Comparison of ENCODE assay signal across 28 cellular contexts in genomic region chr12:77535734-77536133, GRCh38.
"Had no signal": no experiment of that assay in that cellular context is flagged by ENCODE, and none has a peak within 500 bp of the region (broad histone marks: within the 10 kb centered on the region; RNA-seq: fewer than 3 reads in every experiment).

No MANE protein-coding gene starts in this region.

- H3K27me3 Mint-ChIP-seq: activated CD4-positive, alpha-beta memory T cell treated with anti-CD3 and anti-CD28 coated beads, Interleukin-2, amount 10 ng/mL, durations not matched to agents 7 days and 5 days; activated CD4-positive, alpha-beta T cell treated with anti-CD3 and anti-CD28 coated beads, Interleukin-2, amount 10 ng/mL, durations not matched to agents 7 days and 5 days; activated naive CD4-positive, alpha-beta T cell treated with anti-CD3 and anti-CD28 coated beads, Interleukin-2, amount 10 ng/mL, durations not matched to agents 7 days and 5 days; activated naive CD8-positive, alpha-beta T cell treated with anti-CD3 and anti-CD28 coated beads, Interleukin-2, amount 10 ng/mL, durations not matched to agents 7 days and 5 days; activated T-cell treated with anti-CD3 and anti-CD28 coated beads, Interleukin-2, amount 50 U/mL, for 24 hours; effector memory CD8-positive, alpha-beta T cell had no signal

- H3K4me1 Mint-ChIP-seq: activated CD4-positive, alpha-beta memory T cell treated with anti-CD3 and anti-CD28 coated beads, Interleukin-2, amount 10 ng/mL, durations not matched to agents 7 days and 5 days; activated CD4-positive, alpha-beta T cell treated with anti-CD3 and anti-CD28 coated beads, Interleukin-2, amount 10 ng/mL, durations not matched to agents 7 days and 5 days; activated naive CD4-positive, alpha-beta T cell treated with anti-CD3 and anti-CD28 coated beads, Interleukin-2, amount 10 ng/mL, durations not matched to agents 7 days and 5 days; activated naive CD8-positive, alpha-beta T cell treated with anti-CD3 and anti-CD28 coated beads, Interleukin-2, amount 10 ng/mL, durations not matched to agents 7 days and 5 days; WTC11 had no signal

- DNase-seq: activated CD4-positive, alpha-beta memory T cell treated with anti-CD3 and anti-CD28 coated beads, Interleukin-2, amount 10 ng/mL, durations not matched to agents 7 days and 5 days; activated CD4-positive, alpha-beta T cell treated with anti-CD3 and anti-CD28 coated beads for 1 hour; activated CD4-positive, alpha-beta T cell treated with anti-CD3 and anti-CD28 coated beads for 4 hours; activated CD4-positive, alpha-beta T cell treated with anti-CD3 and anti-CD28 coated beads, Interleukin-2, amount 10 ng/mL, durations not matched to agents 7 days and 5 days; activated CD4-positive, alpha-beta T cell treated with anti-CD3 and anti-CD28 coated beads, Interleukin-2, amount 50 U/mL, for 4 hours; activated CD8-positive, alpha-beta memory T cell treated with anti-CD3 and anti-CD28 coated beads, Interleukin-2, amount 50 U/mL, for 48 hours; activated gamma-delta T cell; activated naive CD4-positive, alpha-beta T cell; activated naive CD4-positive, alpha-beta T cell treated with anti-CD3 and anti-CD28 coated beads, Interleukin-2, amount 10 ng/mL, durations not matched to agents 7 days and 5 days; activated naive CD8-positive, alpha-beta T cell treated with anti-CD3 and anti-CD28 coated beads, Interleukin-2, amount 10 ng/mL, durations not matched to agents 7 days and 5 days; activated T-cell treated with anti-CD3 and anti-CD28 coated beads for 4 hours; activated T-cell treated with anti-CD3 and anti-CD28 coated beads, Interleukin-2, amount 50 U/mL, for 24 hours; activated T-cell treated with anti-CD3 and anti-CD28 coated beads, Interleukin-2, amount 50 U/mL, for 72 hours; amygdala; aorta; body of pancreas; caudate nucleus; cortex of kidney; dermis blood vessel endothelial cell; effector CD4-positive, alpha-beta T cell; effector memory CD8-positive, alpha-beta T cell; esophagus squamous epithelium; foreskin keratinocyte; heart right ventricle; T-helper 2 cell had no signal

- H3K9me3 ChIP-seq: body of pancreas, esophagus squamous epithelium, gastroesophageal sphincter, heart right ventricle had no signal

- H3K27ac ChIP-seq: body of pancreas, esophagus squamous epithelium, foreskin keratinocyte, gastroesophageal sphincter, heart right ventricle had no signal

- H3K4me1 ChIP-seq: body of pancreas, esophagus squamous epithelium, foreskin keratinocyte, gastroesophageal sphincter, heart right ventricle had no signal

- H3K9me3 Mint-ChIP-seq: WTC11 had no signal

- H3K4me3 ChIP-seq: body of pancreas, esophagus squamous epithelium, gastroesophageal sphincter, heart right ventricle had no signal

- H3K4me3 Mint-ChIP-seq: activated CD4-positive, alpha-beta memory T cell treated with anti-CD3 and anti-CD28 coated beads, Interleukin-2, amount 10 ng/mL, durations not matched to agents 7 days and 5 days; activated CD4-positive, alpha-beta T cell treated with anti-CD3 and anti-CD28 coated beads, Interleukin-2, amount 10 ng/mL, durations not matched to agents 7 days and 5 days; activated naive CD4-positive, alpha-beta T cell treated with anti-CD3 and anti-CD28 coated beads, Interleukin-2, amount 10 ng/mL, durations not matched to agents 7 days and 5 days; activated naive CD8-positive, alpha-beta T cell treated with anti-CD3 and anti-CD28 coated beads, Interleukin-2, amount 10 ng/mL, durations not matched to agents 7 days and 5 days; activated T-cell treated with anti-CD3 and anti-CD28 coated beads, Interleukin-2, amount 50 U/mL, for 24 hours; activated T-cell treated with anti-CD3 and anti-CD28 coated beads, Interleukin-2, amount 50 U/mL, for 72 hours; effector memory CD8-positive, alpha-beta T cell; WTC11 had no signal

- H3K27ac Mint-ChIP-seq: activated CD4-positive, alpha-beta memory T cell treated with anti-CD3 and anti-CD28 coated beads, Interleukin-2, amount 10 ng/mL, durations not matched to agents 7 days and 5 days; activated CD4-positive, alpha-beta T cell treated with anti-CD3 and anti-CD28 coated beads, Interleukin-2, amount 10 ng/mL, durations not matched to agents 7 days and 5 days; activated naive CD4-positive, alpha-beta T cell treated with anti-CD3 and anti-CD28 coated beads, Interleukin-2, amount 10 ng/mL, durations not matched to agents 7 days and 5 days; activated naive CD4-positive, alpha-beta T cell treated with anti-CD3 and anti-CD28 coated beads, Interleukin-2, amount 50 U/mL, for 72 hours; activated naive CD8-positive, alpha-beta T cell treated with anti-CD3 and anti-CD28 coated beads, Interleukin-2, amount 10 ng/mL, durations not matched to agents 7 days and 5 days; activated T-cell treated with anti-CD3 and anti-CD28 coated beads, Interleukin-2, amount 50 U/mL, for 24 hours; activated T-cell treated with anti-CD3 and anti-CD28 coated beads, Interleukin-2, amount 50 U/mL, for 72 hours; effector memory CD8-positive, alpha-beta T cell; WTC11 had no signal

- H3K36me3 Mint-ChIP-seq: activated naive CD4-positive, alpha-beta T cell treated with anti-CD3 and anti-CD28 coated beads, Interleukin-2, amount 10 ng/mL, durations not matched to agents 7 days and 5 days; activated naive CD4-positive, alpha-beta T cell treated with anti-CD3 and anti-CD28 coated beads, Interleukin-2, amount 50 U/mL, for 72 hours; activated naive CD8-positive, alpha-beta T cell treated with anti-CD3 and anti-CD28 coated beads, Interleukin-2, amount 10 ng/mL, durations not matched to agents 7 days and 5 days; WTC11 had no signal

- H3K27me3 ChIP-seq: body of pancreas, esophagus squamous epithelium, foreskin keratinocyte, gastroesophageal sphincter, heart right ventricle had no signal

- H3K36me3 ChIP-seq: esophagus squamous epithelium, gastroesophageal sphincter, heart right ventricle had no signal
